ENCODE assay signal across 8 cellular contexts in the genomic region with DNA sequence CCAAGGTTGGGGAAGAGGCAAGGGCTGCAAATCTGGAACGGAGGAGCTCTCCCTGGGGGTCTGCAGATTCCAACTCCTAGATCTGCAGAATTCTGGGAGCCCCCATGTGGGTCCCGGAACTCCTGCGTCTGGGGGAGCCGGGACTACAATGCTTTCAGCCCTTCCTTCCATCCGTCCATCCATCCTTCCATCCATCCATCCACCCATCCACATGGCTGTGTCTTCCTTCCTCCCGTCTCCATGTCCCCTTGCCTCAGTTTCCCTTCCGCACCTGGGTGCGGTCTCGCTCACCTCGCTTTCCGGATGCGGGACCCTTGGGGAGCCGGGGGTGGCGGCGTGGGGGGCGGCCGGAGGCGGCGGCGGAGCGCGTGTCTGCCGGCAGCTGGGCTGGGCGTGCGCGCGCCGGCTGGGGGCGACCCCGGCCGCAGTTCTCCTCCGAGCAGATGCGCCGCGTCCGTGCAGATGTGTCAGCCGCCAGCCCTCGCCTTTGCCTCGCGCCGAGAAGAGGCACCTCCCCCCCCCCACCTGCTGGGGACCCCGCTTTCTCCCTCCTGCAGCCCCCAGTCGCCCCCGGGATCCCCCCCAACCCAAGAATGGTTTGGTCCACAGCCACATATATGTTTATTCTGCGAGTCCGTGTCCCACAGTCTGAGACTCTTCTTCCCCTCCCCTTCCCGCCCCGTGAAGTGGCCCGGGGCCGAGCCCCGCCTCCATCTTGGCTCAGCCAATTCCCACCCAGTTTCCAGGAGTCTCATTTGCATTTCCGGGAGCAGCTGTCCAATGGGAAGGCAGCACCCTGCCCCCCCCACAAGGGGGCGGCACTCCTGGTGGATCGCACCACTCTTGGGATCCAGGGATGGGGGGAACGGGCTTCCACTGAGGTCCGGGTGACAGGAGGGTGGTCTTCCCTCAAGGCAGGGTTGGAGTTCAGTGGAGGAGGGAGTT. TPM values are rescaled to one million over a fixed set of nuclear protein-coding genes. Genes with fewer than 3 reads are reported as not detected.
DNase-seq lines count a peak whose midpoint lies in the region; ATAC-seq and TF ChIP-seq lines count a peak whose summit lies in the region.

No MANE protein-coding gene starts in this region.

- intact Hi-C loops in mammary epithelial cell (cut with micrococcal nuclease) = loop anchor here (5.0 kb wide), 1 partner anchor 800 kb away; no protein-coding TSS in a partner anchor

- H3K27ac ChIP-seq in RWPE1 = peak overlapping the region; percentile 46
- H3K27ac ChIP-seq in mammary epithelial cell (ENCODE audit: insufficient read depth, low read depth, low read length) = no peak overlapping the region
- H3K27ac ChIP-seq in smooth muscle cell (ENCODE audit: low read depth) = no peak overlapping the region

- TF ChIP-seq CTCF in RWPE1 (conservative IDR thresholded peaks at IDR 0.05; ENCODE audit: low read depth) (no peak), mammary epithelial cell (conservative IDR thresholded peaks at IDR 0.05 in 1 of 2, IDR thresholded peaks at IDR 0.05 in 1 of 2; ENCODE audit: extremely low read depth in 1 of 2, insufficient read depth in 1 of 2, low read depth in 1 of 2, low read length in 2 of 2) (no peak), smooth muscle cell (IDR thresholded peaks at IDR 0.05; ENCODE audit: borderline replicate concordance, insufficient read depth, poor library complexity, severe bottlenecking) (peak; percentile 21)

- no peak overlapping the region for H2AFZ ChIP-seq in mammary epithelial cell (ENCODE audit: low read depth, low read length)
- H2AFZ ChIP-seq in smooth muscle cell (ENCODE audit: low read depth) = no peak overlapping the region

- H4K20me1 ChIP-seq in mammary epithelial cell (ENCODE audit: insufficient read depth, low read length) (peaks cover 3% of the 10 kb centered on the region), smooth muscle cell (ENCODE audit: low read depth) (peaks cover 21% of the 10 kb centered on the region)

- H3F3A ChIP-seq in smooth muscle cell (ENCODE audit: low read depth) = peaks cover 6% of the 10 kb centered on the region

- WGBS in mammary epithelial cell (ENCODE audit: low coverage, missing lambda C conversion rate) = 30% methylated on average over 21 of the region's 56 CpGs
- 12% methylated on average over 29 of the region's 56 CpGs for WGBS in smooth muscle cell (ENCODE audit: low lambda C conversion rate)

- H3K79me2 ChIP-seq in mammary epithelial cell (ENCODE audit: insufficient read depth, low read length) (no peaks in the 10 kb centered on the region), smooth muscle cell (ENCODE audit: low read depth) (no peaks in the 10 kb centered on the region)

- BruUV-seq in mammary epithelial cell (replicated peaks; lab: Mats Ljungman, UMichigan) = no TSS peak

- in situ Hi-C loops in KBM-7 (cut with MboI; ENCODE audit: low pct_unique_long_range_greater_than_20kb, low sequenced_read_pairs) (no loop called here), mammary epithelial cell (cut with MboI; ENCODE audit: low sequenced_read_pairs in 2 of 2) (no loop called here)

- H3K9ac ChIP-seq in mammary epithelial cell (ENCODE audit: insufficient read depth, low read length) = no peak overlapping the region
- H3K9ac ChIP-seq in smooth muscle cell (ENCODE audit: low read depth) = no peak overlapping the region

- H3K4me1 ChIP-seq in mammary epithelial cell (ENCODE audit: insufficient read depth, low read length) = peaks cover 14% of the 10 kb centered on the region
- peaks cover 11% of the 10 kb centered on the region for H3K4me1 ChIP-seq in smooth muscle cell (ENCODE audit: low read depth)

- CTCF ChIA-PET in RWPE1 (lab: Yijun Ruan, JAX) (interaction anchor here (3.6 kb wide), 1 partner anchor 15 kb away, joined by 11 read pairs; no protein-coding TSS in a partner anchor), mammary epithelial cell (lab: Charles Lee; ENCODE audit: low non-redundant PET) (interaction anchor here (0.6 to 0.7 kb wide), 2 partner anchors 160 to 308 kb away, joined by 4 to 5 read pairs; no protein-coding TSS in a partner anchor)

- peak; percentile 95 for DNase-seq in COLO829 (ENCODE audit: low spot score)
- DNase-seq in KBM-7 = peak; percentile 74
- DNase-seq in RWPE1 (ENCODE audit: low spot score) = peak; percentile 73
- DNase-seq in mammary epithelial cell = peak; percentile 40
- peak; percentile 91 for DNase-seq in iPS-NIHi7 (ENCODE audit: extremely low spot score)
- DNase-seq in smooth muscle cell (lab: John Stamatoyannopoulos, UW; ENCODE audit: unreplicated experiment) = no peak
- DNase-seq in germinal center (ENCODE audit: low spot score) = no peak

- dilution Hi-C loops in mammary epithelial cell (cut with HindIII; ENCODE audit: low sequenced_read_pairs) = no loop called here

- ATAC-seq in HG03342 (IDR thresholded peaks at IDR 0.05; ENCODE audit: unreplicated experiment) = no peak

- H3K4me3 ChIP-seq in mammary epithelial cell (replicated peaks in 1 of 3; ENCODE audit: insufficient read depth in 1 of 3, low read depth in 2 of 3, low read length in 3 of 3) (no peak overlapping the region), smooth muscle cell (peak overlapping the region; percentile 29)

- H3K36me3 ChIP-seq in mammary epithelial cell (ENCODE audit: insufficient read depth, low read length) (no peaks in the 10 kb centered on the region), smooth muscle cell (ENCODE audit: low read depth) (no peaks in the 10 kb centered on the region)

- POLR2A ChIA-PET in RWPE1 (lab: Yijun Ruan, JAX; ENCODE audit: low non-redundant PET) = no interaction called here

- H3K27me3 ChIP-seq in mammary epithelial cell (ENCODE audit: insufficient read depth, low read length) = peaks cover 12% of the 10 kb centered on the region
- peaks cover 42% of the 10 kb centered on the region for H3K27me3 ChIP-seq in smooth muscle cell (ENCODE audit: low read depth)

- no peak overlapping the region for H3K4me2 ChIP-seq in mammary epithelial cell (ENCODE audit: insufficient read depth, low read depth, low read length)
- H3K4me2 ChIP-seq in smooth muscle cell = peak overlapping the region; percentile 81

- H3K9me3 ChIP-seq in mammary epithelial cell (replicated peaks; ENCODE audit: insufficient read depth, low read length) = no peaks in the 10 kb centered on the region
- no peaks in the 10 kb centered on the region for H3K9me3 ChIP-seq in smooth muscle cell (replicated peaks; ENCODE audit: low read depth)

RNA-seq across cellular contexts. Expression of gene ISOC2, which starts 8.8 kb away (rescaled TPM):
- total RNA-seq in mammary epithelial cell = 10 to 100 TPM; 38.9 to 65.0 TPM
- 55.7 TPM for polyA plus RNA-seq in mammary epithelial cell
- polyA minus RNA-seq in mammary epithelial cell = 17.0 TPM
- 47.3 and 56.5 TPM in 2 replicates for total RNA-seq in smooth muscle cell
- 37.3 and 61.4 TPM in 2 replicates for polyA plus RNA-seq in smooth muscle cell

RNA-seq across cellular contexts. Expression of gene SHISA7, which starts 9.6 kb away (rescaled TPM):
- total RNA-seq in mammary epithelial cell (under 1 TPM in 1 of 2 donors, not detected in 1; 0.05 TPM), smooth muscle cell (not detected in 2 replicates)
- polyA plus RNA-seq in mammary epithelial cell (not detected), smooth muscle cell (not detected in 2 replicates)
- not detected for polyA minus RNA-seq in mammary epithelial cell

RNA-seq across cellular contexts. Expression of gene C19orf85, which starts 11.9 kb away (rescaled TPM):
- total RNA-seq in mammary epithelial cell = not detected
- polyA plus RNA-seq in mammary epithelial cell = not detected
- not detected for polyA minus RNA-seq in mammary epithelial cell
- not detected in 2 replicates for total RNA-seq in smooth muscle cell
- not detected in 2 replicates for polyA plus RNA-seq in smooth muscle cell

RNA-seq across cellular contexts. Expression of gene ZNF628, which starts 23.8 kb away (rescaled TPM):
- total RNA-seq in mammary epithelial cell = 1 to 10 TPM; 2.7 to 10.0 TPM
- 1.7 TPM for polyA plus RNA-seq in mammary epithelial cell
- polyA minus RNA-seq in mammary epithelial cell = 0.62 TPM
- total RNA-seq in smooth muscle cell = 2.4 and 2.6 TPM in 2 replicates
- polyA plus RNA-seq in smooth muscle cell = 1.3 and 2.0 TPM in 2 replicates

RNA-seq across cellular contexts. Expression of gene NAT14, which starts 32.3 kb away (rescaled TPM):
- total RNA-seq in mammary epithelial cell = 10 to 100 TPM in 1 of 2 donors, 1 to 10 TPM in 1; 5.0 to 26.3 TPM
- polyA plus RNA-seq in mammary epithelial cell = 11.4 TPM
- polyA minus RNA-seq in mammary epithelial cell = 1.4 TPM
- 14.3 and 17.3 TPM in 2 replicates for total RNA-seq in smooth muscle cell
- 67.5 and 72.1 TPM in 2 replicates for polyA plus RNA-seq in smooth muscle cell

Comparison
In these comparisons a context has a peak if more than half of its experiments do, and no peak if none do; other contexts are left out.
1. DNase-seq: peak in COLO829 (single experiment), KBM-7 (single experiment), RWPE1 (single experiment), mammary epithelial cell (single experiment) and iPS-NIHi7 (single experiment); none in smooth muscle cell (single experiment) and germinal center (single experiment).